19 cellular contexts compared by ENCODE assay signal in genomic region chr7:30896783-30897617, GRCh38. TPM values are rescaled to one million over a fixed set of nuclear protein-coding genes. Genes with fewer than 3 reads are reported as not detected.
DNase-seq lines count a peak whose midpoint lies in the region; ATAC-seq, FAIRE-seq and TF ChIP-seq lines count a peak whose summit lies in the region.
"Had no signal": no experiment of that assay in that cellular context is flagged by ENCODE, and none has a peak within 500 bp of the region (broad histone marks: within the 10 kb centered on the region; RNA-seq: fewer than 3 reads in every experiment).

No MANE protein-coding gene starts in this region.

- H3K4me1 Mint-ChIP-seq in astrocyte (ENCODE audit: low read depth, unreplicated experiment), result no peaks in the 10 kb centered on the region
- H3K4me1 Mint-ChIP-seq: activated T-helper 17 cell treated with anti-CD3 and anti-CD28 coated beads, Interleukin-2, amount 50 U/mL, for 72 hours; CD8-positive, alpha-beta memory T cell had no signal

- no peak for TF ChIP-seq CTCF in astrocyte (IDR thresholded peaks at IDR 0.05; ENCODE audit: insufficient read depth, low read depth, low read length)
- TF ChIP-seq CTCF in spleen (IDR thresholded peaks at IDR 0.05 in 8 of 11, conservative IDR thresholded peaks at IDR 0.05 in 3 of 11), result no peak

- no peaks in the 10 kb centered on the region for H4K20me1 ChIP-seq in astrocyte (ENCODE audit: insufficient read depth, low read length)

- peaks cover 5% of the 10 kb centered on the region for H3K9me3 Mint-ChIP-seq in astrocyte (ENCODE audit: unreplicated experiment)
- H3K9me3 Mint-ChIP-seq: activated T-helper 17 cell treated with anti-CD3 and anti-CD28 coated beads, Interleukin-2, amount 50 U/mL, for 72 hours; CD8-positive, alpha-beta memory T cell; nephron progenitor cell had no signal

- FAIRE-seq in astrocyte (lab: Jason Lieb, UNC), result no peak
- FAIRE-seq in small intestine (lab: Jason Lieb, UNC), result no peak
- FAIRE-seq: H54, islet of Langerhans had no signal

- no peak overlapping the region for H3K9ac ChIP-seq in astrocyte (ENCODE audit: low read length)

- H3K4me3 Mint-ChIP-seq in astrocyte (ENCODE audit: unreplicated experiment), result no peak overlapping the region
- H3K4me3 Mint-ChIP-seq: activated T-helper 17 cell treated with anti-CD3 and anti-CD28 coated beads, Interleukin-2, amount 50 U/mL, for 72 hours; CD8-positive, alpha-beta memory T cell; nephron progenitor cell had no signal

- peaks cover 11% of the 10 kb centered on the region for H3K4me1 ChIP-seq in astrocyte (ENCODE audit: insufficient read depth, low read length)
- H3K4me1 ChIP-seq in small intestine (ENCODE audit: control insufficient read depth in 2 of 2, insufficient read depth in 1 of 2, low read depth in 1 of 2, low read length in 1 of 2), result peaks cover 6% of the 10 kb centered on the region in 2 donors
- peaks cover 0 to 52% (median 27%) of the 10 kb centered on the region in 6 donors for H3K4me1 ChIP-seq in spleen

- H3K36me3 Mint-ChIP-seq in astrocyte (ENCODE audit: low read depth, unreplicated experiment), result peaks cover 4% of the 10 kb centered on the region
- H3K36me3 Mint-ChIP-seq: CD8-positive, alpha-beta memory T cell had no signal

- H3K27me3 Mint-ChIP-seq in astrocyte (ENCODE audit: low read depth, unreplicated experiment), result peaks cover 65% of the 10 kb centered on the region

- no peak for TF ChIP-seq POLR2A in spleen (IDR thresholded peaks at IDR 0.05)

- intact Hi-C loops in left colon (cut with DNase I, micrococcal nuclease), result no loop called here
- intact Hi-C loops in spleen (cut with DNase I; ENCODE audit: low total_unique reads), result no loop called here

- H3K27me3 ChIP-seq in astrocyte (ENCODE audit: insufficient read depth, low read length), result peaks cover 23% of the 10 kb centered on the region
- no peaks in the 10 kb centered on the region for H3K27me3 ChIP-seq in small intestine (ENCODE audit: control insufficient read depth in 2 of 2, insufficient read depth in 2 of 2, low read length in 2 of 2)
- H3K27me3 ChIP-seq in spleen (replicated peaks in 1 of 7), result peaks cover 0 to 18% (median 0%) of the 10 kb centered on the region in 7 donors

- H3K27ac ChIP-seq in astrocyte (ENCODE audit: low read depth, low read length) (no peak overlapping the region), small intestine (ENCODE audit: low read depth in 1 of 2, low read length in 1 of 2) (peak overlapping the region in 1 of 2 donors; percentile 78), spleen (no peak overlapping the region)

- H3K9me3 ChIP-seq in astrocyte (ENCODE audit: insufficient read depth, low read depth, low read length) (no peaks in the 10 kb centered on the region), small intestine (ENCODE audit: control insufficient read depth, low read depth) (no peaks in the 10 kb centered on the region), spleen (no peaks in the 10 kb centered on the region)

- H3K79me2 ChIP-seq in astrocyte (ENCODE audit: insufficient read depth, low read length), result no peaks in the 10 kb centered on the region

- ATAC-seq in left colon, result peak; percentile 71
- ATAC-seq: activated T-helper 17 cell treated with anti-CD3 and anti-CD28 coated beads, Interleukin-2, amount 50 U/mL, for 72 hours had no signal

- DNase-seq in DMS79 treated with DMSO at 0.1 percent for 48 hours (lab: John Stamatoyannopoulos, UW) (peak; percentile 36), DMS79 (lab: John Stamatoyannopoulos, UW) (no peak), astrocyte (ENCODE audit: low read depth) (no peak), left colon (peak in 1 of 2 donors; percentile 22), small intestine (peak; percentile 89), dermis blood vessel endothelial cell (no peak), NK-92 (lab: John Stamatoyannopoulos, UW; ENCODE audit: unreplicated experiment) (no peak), spleen (no peak)
- DNase-seq: activated CD4-positive, alpha-beta T cell treated with anti-CD3 and anti-CD28 coated beads, Interleukin-2, amount 50 U/mL, for 1 hour; CD8-positive, alpha-beta memory T cell; effector CD4-positive, alpha-beta T cell; foreskin fibroblast; NCI-H2227 treated with DMSO at 0.1 percent for 48 hours; nephron progenitor cell had no signal

- peak overlapping the region; percentile 66 for H3K27ac Mint-ChIP-seq in astrocyte (ENCODE audit: unreplicated experiment)
- H3K27ac Mint-ChIP-seq: activated T-helper 17 cell treated with anti-CD3 and anti-CD28 coated beads, Interleukin-2, amount 50 U/mL, for 72 hours; CD8-positive, alpha-beta memory T cell had no signal

- H2AFZ ChIP-seq in astrocyte (ENCODE audit: low read depth, low read length), result no peak overlapping the region

- WGBS in small intestine, 3 donors, result 8 to 46% (median 23%) methylated on average over 13 of the region's 13 CpGs
- 48 to 66% (median 59%) methylated on average over 13 of the region's 13 CpGs for WGBS in spleen, 5 donors

- H3K4me2 ChIP-seq in astrocyte (ENCODE audit: low read length), result no peak overlapping the region

- H3K4me3 ChIP-seq in astrocyte (ENCODE audit: insufficient read depth, low read depth, low read length) (no peak overlapping the region), small intestine (ENCODE audit: low read depth in 1 of 2, low read length in 2 of 2) (no peak overlapping the region), spleen (no peak overlapping the region)
- H3K4me3 ChIP-seq: skin epidermis had no signal

- H3K36me3 ChIP-seq in astrocyte (ENCODE audit: insufficient read depth, low read length) (no peaks in the 10 kb centered on the region), small intestine (ENCODE audit: control insufficient read depth in 2 of 2, insufficient read depth in 2 of 2, low read length in 2 of 2) (no peaks in the 10 kb centered on the region), spleen (no peaks in the 10 kb centered on the region)

RNA-seq across cellular contexts. Expression of gene AQP1, which starts 14.7 kb away (rescaled TPM):
- 6.7 and 10.0 TPM in 2 replicates for total RNA-seq in astrocyte
- 10 to 100 TPM; 27.6 to 45.5 TPM for total RNA-seq in left colon
- 100 to 1,000 TPM in 1 of 3 donors, 10 to 100 TPM in 2; 17.8 to 175 (median 19.9) TPM for polyA plus RNA-seq in small intestine
- 9.2 and 147 TPM in 2 replicates for total RNA-seq in dermis blood vessel endothelial cell
- 10 to 100 TPM; 17.1 to 32.7 (median 23.2) TPM for total RNA-seq in spleen
- 10 to 100 TPM in 2 of 3 donors, 1 to 10 TPM in 1; 4.4 to 34.3 (median 16.2) TPM for polyA plus RNA-seq in spleen
- total RNA-seq: T-helper 2 cell treated with Interferon-gamma antibody and Interleukin-4, amounts not matched to agents 100 ng/mL and 5 ng/mL, for 36 hours had no signal
- polyA plus RNA-seq: CD8-positive, alpha-beta memory T cell had no signal

Comparison
In these comparisons a context has a peak if more than half of its experiments do, and no peak if none do; other contexts are left out.
1. DNase-seq: peak in DMS79 treated with DMSO at 0.1 percent for 48 hours (single experiment) and small intestine (single experiment); none in DMS79 (single experiment), astrocyte (single experiment), dermis blood vessel endothelial cell (single experiment), NK-92 (single experiment) and spleen (single experiment).